Comparison of ENCODE assay signal across 7 cellular contexts in the genomic region with DNA sequence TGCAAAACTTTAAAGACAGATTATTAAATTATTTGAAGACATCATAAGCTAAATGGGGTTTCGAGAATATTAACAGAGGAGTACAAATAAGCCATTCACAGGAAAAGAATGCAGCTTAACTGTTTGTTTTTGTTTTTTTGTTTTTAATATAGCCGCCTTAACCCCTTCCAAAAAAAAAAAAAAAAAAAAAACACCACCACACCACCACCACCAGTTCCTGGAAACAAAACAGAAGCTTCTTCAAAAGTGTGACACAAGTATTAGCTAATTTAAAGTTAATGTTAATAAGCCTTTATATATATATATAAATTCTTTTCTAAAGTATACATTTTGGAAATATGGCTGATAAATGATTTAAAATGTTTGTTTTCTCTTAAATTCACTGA. TPM values are rescaled to one million over a fixed set of nuclear protein-coding genes. Genes with fewer than 3 reads are reported as not detected.
DNase-seq lines count a peak whose midpoint lies in the region; ATAC-seq lines count a peak whose summit lies in the region.

No MANE protein-coding gene starts in this region.

- H3K4me1 ChIP-seq in HUES6 (ENCODE audit: control insufficient read depth, insufficient read depth, low read length) (peaks cover 9% of the 10 kb centered on the region; the same call in 1 of the 2 replicates), iPS-15b (ENCODE audit: control insufficient read depth, insufficient read depth, low read length) (peaks cover 2% of the 10 kb centered on the region)

- H3K27me3 ChIP-seq in HUES6 (ENCODE audit: control insufficient read depth, insufficient read depth, low read length), result no peaks in the 10 kb centered on the region
- no peaks in the 10 kb centered on the region for H3K27me3 ChIP-seq in iPS-15b (ENCODE audit: control insufficient read depth, insufficient read depth, low read length)

- H3K27me3 Mint-ChIP-seq in activated CD4-positive, alpha-beta memory T cell treated with anti-CD3 and anti-CD28 coated beads, Interleukin-2, amount 10 ng/mL, durations not matched to agents 7 days and 5 days, result no peaks in the 10 kb centered on the region
- no peaks in the 10 kb centered on the region for H3K27me3 Mint-ChIP-seq in stimulated activated naive B cell treated with anti-CD40 and anti-IgM and Interleukin-4, amounts not matched to agents 10 μg/mL and 1 μg/mL and 100 μg/mL, for 72 hours

- H3K4me3 Mint-ChIP-seq in activated CD4-positive, alpha-beta memory T cell treated with anti-CD3 and anti-CD28 coated beads, Interleukin-2, amount 10 ng/mL, durations not matched to agents 7 days and 5 days, result peak overlapping the region; percentile 94
- peak overlapping the region; percentile 91 for H3K4me3 Mint-ChIP-seq in stimulated activated naive B cell treated with anti-CD40 and anti-IgM and Interleukin-4, amounts not matched to agents 10 μg/mL and 1 μg/mL and 100 μg/mL, for 72 hours

- H3K9me3 Mint-ChIP-seq in activated CD4-positive, alpha-beta memory T cell treated with anti-CD3 and anti-CD28 coated beads, Interleukin-2, amount 10 ng/mL, durations not matched to agents 7 days and 5 days, result no peaks in the 10 kb centered on the region
- no peaks in the 10 kb centered on the region for H3K9me3 Mint-ChIP-seq in stimulated activated naive B cell treated with anti-CD40 and anti-IgM and Interleukin-4, amounts not matched to agents 10 μg/mL and 1 μg/mL and 100 μg/mL, for 72 hours

- H3K27ac ChIP-seq in HUES6 (ENCODE audit: low read depth, low read length), result no peak overlapping the region

- POLR2A ChIA-PET in activated CD4-positive, alpha-beta memory T cell treated with anti-CD3 and anti-CD28 coated beads, Interleukin-2, amount 10 ng/mL, durations not matched to agents 7 days and 5 days (lab: Charles Lee), result interaction anchor here (1.3 to 5.4 kb wide), 5 partner anchors 11 to 210 kb away, joined by 4 to 93 read pairs (median 16); partner anchors contain the start of gene MBNL2

- H3K9me3 ChIP-seq in HUES6 (ENCODE audit: control insufficient read depth, insufficient read depth, low read depth, low read length), result no peaks in the 10 kb centered on the region
- no peaks in the 10 kb centered on the region for H3K9me3 ChIP-seq in iPS-15b (ENCODE audit: control insufficient read depth, insufficient read depth, low read length)

- peaks cover 29% of the 10 kb centered on the region for H3K4me1 Mint-ChIP-seq in activated CD4-positive, alpha-beta memory T cell treated with anti-CD3 and anti-CD28 coated beads, Interleukin-2, amount 10 ng/mL, durations not matched to agents 7 days and 5 days
- peaks cover 8 to 19% of the 10 kb centered on the region in 2 donors for H3K4me1 Mint-ChIP-seq in stimulated activated naive B cell treated with anti-CD40 and anti-IgM and Interleukin-4, amounts not matched to agents 10 μg/mL and 1 μg/mL and 100 μg/mL, for 72 hours

- CTCF ChIA-PET in activated CD4-positive, alpha-beta memory T cell treated with anti-CD3 and anti-CD28 coated beads, Interleukin-2, amount 10 ng/mL, durations not matched to agents 7 days and 5 days (lab: Charles Lee), result interaction anchor here (0.5 to 1.8 kb wide), 5 partner anchors 9 to 203 kb away, joined by 3 to 6 read pairs (median 4); no protein-coding TSS in a partner anchor

- DNase-seq in activated CD4-positive, alpha-beta memory T cell treated with anti-CD3 and anti-CD28 coated beads, Interleukin-2, amount 10 ng/mL, durations not matched to agents 7 days and 5 days, result no peak
- no peak for DNase-seq in stimulated activated naive B cell treated with anti-CD40 and anti-IgM and Interleukin-4, amounts not matched to agents 10 μg/mL and 1 μg/mL and 100 μg/mL, for 72 hours
- no peak for DNase-seq in NCI-H82 (lab: John Stamatoyannopoulos, UW)
- no peak for DNase-seq in putamen (ENCODE audit: low spot score)

- H3K36me3 ChIP-seq in HUES6 (ENCODE audit: control insufficient read depth, insufficient read depth, low read length) (peaks cover 20% of the 10 kb centered on the region), iPS-15b (ENCODE audit: control insufficient read depth, insufficient read depth, low read length) (no peaks in the 10 kb centered on the region)

- peaks cover 11% of the 10 kb centered on the region for H3K36me3 Mint-ChIP-seq in activated CD4-positive, alpha-beta memory T cell treated with anti-CD3 and anti-CD28 coated beads, Interleukin-2, amount 10 ng/mL, durations not matched to agents 7 days and 5 days (ENCODE audit: low read depth)
- no peaks in the 10 kb centered on the region for H3K36me3 Mint-ChIP-seq in stimulated activated naive B cell treated with anti-CD40 and anti-IgM and Interleukin-4, amounts not matched to agents 10 μg/mL and 1 μg/mL and 100 μg/mL, for 72 hours

- H3K9ac ChIP-seq in HUES6 (ENCODE audit: low read length), result peak overlapping the region; percentile 91
- peak overlapping the region; percentile 26 for H3K9ac ChIP-seq in iPS-15b (ENCODE audit: low read depth, low read length)

- peak overlapping the region; percentile 88 for H3K27ac Mint-ChIP-seq in activated CD4-positive, alpha-beta memory T cell treated with anti-CD3 and anti-CD28 coated beads, Interleukin-2, amount 10 ng/mL, durations not matched to agents 7 days and 5 days
- no peak overlapping the region for H3K27ac Mint-ChIP-seq in stimulated activated naive B cell treated with anti-CD40 and anti-IgM and Interleukin-4, amounts not matched to agents 10 μg/mL and 1 μg/mL and 100 μg/mL, for 72 hours

- ATAC-seq in stimulated activated naive B cell treated with anti-CD40 and anti-IgM and Interleukin-4, amounts not matched to agents 10 μg/mL and 1 μg/mL and 100 μg/mL, for 72 hours (replicated peaks), result no peak
- ATAC-seq in HG03097 (IDR thresholded peaks at IDR 0.05; ENCODE audit: low FRiP score, unreplicated experiment), result no peak

- H3K4me3 ChIP-seq in HUES6 (ENCODE audit: low read depth, low read length), result peak overlapping the region; percentile 99
- peak overlapping the region; percentile 76 for H3K4me3 ChIP-seq in iPS-15b (ENCODE audit: low read depth, low read length)

RNA-seq across cellular contexts. Expression of gene RAP2A, which starts 1.3 kb away (rescaled TPM):
- 10 to 100 TPM; 37.0 to 39.2 TPM for total RNA-seq in activated CD4-positive, alpha-beta memory T cell treated with anti-CD3 and anti-CD28 coated beads, Interleukin-2, amount 10 ng/mL, durations not matched to agents 7 days and 5 days
